30 cellular contexts compared by ENCODE assay signal in the genomic region with DNA sequence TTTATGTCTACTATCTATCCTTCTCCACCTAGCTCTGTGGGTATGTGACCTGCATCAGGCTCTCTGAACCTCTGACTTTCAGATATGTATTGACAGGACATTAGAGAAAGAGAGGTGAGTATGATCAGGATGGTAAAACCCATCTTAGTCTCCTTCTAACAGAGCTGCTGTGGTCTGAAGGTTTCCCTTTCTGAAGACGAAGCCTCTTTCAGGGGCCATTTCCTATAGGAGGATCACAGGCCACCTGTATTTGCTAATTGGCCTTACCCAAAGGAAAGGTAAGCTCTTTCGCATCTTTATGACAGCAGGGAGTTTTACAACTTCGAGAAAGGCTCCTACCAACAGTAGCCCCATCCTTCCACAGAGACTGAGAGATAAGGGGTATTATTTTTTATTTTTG.
A peak's percentile ranks its signal among the peaks of the same experiment; 100 is the strongest.
DNase-seq lines count a peak whose midpoint lies in the region; ATAC-seq and TF ChIP-seq lines count a peak whose summit lies in the region.
"Had no signal": no experiment of that assay in that cellular context is flagged by ENCODE, and none has a peak within 500 bp of the region (broad histone marks: within the 10 kb centered on the region; RNA-seq: fewer than 3 reads in every experiment).

No MANE protein-coding gene starts in this region.

- H3K27ac ChIP-seq in GM23338 (ENCODE audit: low read depth) = no peak overlapping the region
- H3K27ac ChIP-seq: BLaER1 treated with 17β-estradiol and CSF1 and Interleukin-3, amounts not matched to agents 10 nM and 100 nM; epithelial cell of prostate; left ventricle myocardium inferior; RWPE1 had no signal

- no peaks in the 10 kb centered on the region for H3K36me3 ChIP-seq in GM23338 (ENCODE audit: insufficient read depth)
- H3K36me3 ChIP-seq: BLaER1 treated with 17β-estradiol and CSF1 and Interleukin-3, amounts not matched to agents 10 nM and 100 nM; left ventricle myocardium inferior had no signal

- H3K4me3 Mint-ChIP-seq in GM23338 = no peak overlapping the region
- H3K4me3 Mint-ChIP-seq: activated CD4-positive, alpha-beta memory T cell treated with anti-CD3 and anti-CD28 coated beads, Interleukin-2, amount 10 ng/mL, durations not matched to agents 7 days and 5 days; activated T-helper 17 cell treated with anti-CD3 and anti-CD28 coated beads, Interleukin-2, amount 50 U/mL, for 72 hours; IgD-negative memory B cell; stimulated activated effector memory CD8-positive, alpha-beta T cell treated with anti-CD3 and anti-CD28 coated beads, Interleukin-12 subunit alpha, Interleukin-12 subunit beta, amount 100 ng/mL, for 72 hours; T-helper 1 cell treated with Interleukin-12 subunit alpha and Interleukin-12 subunit beta and Interleukin-4 antibody, amounts not matched to agents 30 μg/mL and 1 μg/mL, for 36 hours had no signal

- peaks cover 18% of the 10 kb centered on the region; the same call in 2 of the 3 replicates for H3K4me1 Mint-ChIP-seq in GM23338
- H3K4me1 Mint-ChIP-seq: activated CD4-positive, alpha-beta memory T cell treated with anti-CD3 and anti-CD28 coated beads, Interleukin-2, amount 10 ng/mL, durations not matched to agents 7 days and 5 days; activated T-helper 17 cell treated with anti-CD3 and anti-CD28 coated beads, Interleukin-2, amount 50 U/mL, for 72 hours; stimulated activated effector memory CD8-positive, alpha-beta T cell treated with anti-CD3 and anti-CD28 coated beads, Interleukin-12 subunit alpha, Interleukin-12 subunit beta, amount 100 ng/mL, for 72 hours had no signal

- no peaks in the 10 kb centered on the region for H3K27me3 Mint-ChIP-seq in GM23338 (ENCODE audit: insufficient read depth, low read depth, poor library complexity)
- H3K27me3 Mint-ChIP-seq: activated CD4-positive, alpha-beta memory T cell treated with anti-CD3 and anti-CD28 coated beads, Interleukin-2, amount 10 ng/mL, durations not matched to agents 7 days and 5 days; activated T-helper 17 cell treated with anti-CD3 and anti-CD28 coated beads, Interleukin-2, amount 50 U/mL, for 72 hours; IgD-negative memory B cell had no signal

- H3K27me3 ChIP-seq in GM23338 (ENCODE audit: insufficient read depth) = no peaks in the 10 kb centered on the region
- H3K27me3 ChIP-seq: BLaER1 treated with 17β-estradiol and CSF1 and Interleukin-3, amounts not matched to agents 10 nM and 100 nM had no signal

- H3K4me2 ChIP-seq in GM23338 = no peak overlapping the region
- H3K4me2 ChIP-seq: BLaER1 treated with 17β-estradiol and CSF1 and Interleukin-3, amounts not matched to agents 10 nM and 100 nM had no signal

- no peak for TF ChIP-seq CTCF in GM23338 (conservative IDR thresholded peaks at IDR 0.05; ENCODE audit: low read depth in 2 of 2)

- H3K27ac Mint-ChIP-seq in GM23338 = no peak overlapping the region
- H3K27ac Mint-ChIP-seq: activated CD4-positive, alpha-beta memory T cell treated with anti-CD3 and anti-CD28 coated beads, Interleukin-2, amount 10 ng/mL, durations not matched to agents 7 days and 5 days; activated T-helper 17 cell treated with anti-CD3 and anti-CD28 coated beads, Interleukin-2, amount 50 U/mL, for 72 hours; IgD-negative memory B cell; stimulated activated effector memory CD8-positive, alpha-beta T cell treated with anti-CD3 and anti-CD28 coated beads, Interleukin-12 subunit alpha, Interleukin-12 subunit beta, amount 100 ng/mL, for 72 hours; T-helper 1 cell treated with Interleukin-12 subunit alpha and Interleukin-12 subunit beta and Interleukin-4 antibody, amounts not matched to agents 30 μg/mL and 1 μg/mL, for 36 hours had no signal

- 0 out of 2 replicates have a peak, but pooled peaks cover 3% of the 10 kb centered on the region for H3K9me2 ChIP-seq in GM23338 (ENCODE audit: insufficient read depth)

- peak; percentile 9 for DNase-seq in GM23338 (ENCODE audit: low spot score)
- DNase-seq in NK-92 (lab: John Stamatoyannopoulos, UW; ENCODE audit: unreplicated experiment) = no peak
- DNase-seq in SIG-M5 (lab: John Stamatoyannopoulos, UW) = no peak
- DNase-seq: activated CD4-positive, alpha-beta memory T cell treated with anti-CD3 and anti-CD28 coated beads, Interleukin-2, amount 10 ng/mL, durations not matched to agents 7 days and 5 days; activated CD8-positive, alpha-beta memory T cell treated with anti-CD3 and anti-CD28 coated beads, Interleukin-2, amount 50 U/mL, for 48 hours; activated naive CD4-positive, alpha-beta T cell treated with anti-CD3 and anti-CD28 coated beads, Interleukin-2, amount 50 U/mL, for 16 hours; amygdala; Caco-2; DMS79; GDM1; islet precursor cell; left ventricle myocardium inferior; NCI-H1105 treated with DMSO at 0.1 percent for 48 hours; NCI-H2081; NCI-H748 treated with DMSO at 0.1 percent for 48 hours; stimulated activated CD4-positive, alpha-beta T cell treated with anti-CD3 and anti-CD28 coated beads, Interleukin-4, amount 100 ng/mL, for 24 hours; trophoblast cell had no signal

- no peaks in the 10 kb centered on the region for H3K9me3 Mint-ChIP-seq in GM23338
- H3K9me3 Mint-ChIP-seq: activated CD4-positive, alpha-beta memory T cell treated with anti-CD3 and anti-CD28 coated beads, Interleukin-2, amount 10 ng/mL, durations not matched to agents 7 days and 5 days; activated T-helper 17 cell treated with anti-CD3 and anti-CD28 coated beads, Interleukin-2, amount 50 U/mL, for 72 hours; IgD-negative memory B cell; T-helper 1 cell treated with Interleukin-12 subunit alpha and Interleukin-12 subunit beta and Interleukin-4 antibody, amounts not matched to agents 30 μg/mL and 1 μg/mL, for 36 hours had no signal

- H3F3A ChIP-seq in GM23338 (replicated peaks; ENCODE audit: low read depth) = no peaks in the 10 kb centered on the region

- H3K36me3 Mint-ChIP-seq in GM23338 (ENCODE audit: low read depth) = no peaks in the 10 kb centered on the region
- H3K36me3 Mint-ChIP-seq: IgD-negative memory B cell; stimulated activated effector memory CD8-positive, alpha-beta T cell treated with anti-CD3 and anti-CD28 coated beads, Interleukin-12 subunit alpha, Interleukin-12 subunit beta, amount 100 ng/mL, for 72 hours had no signal

- H3K4me3 ChIP-seq in GM23338 = no peak overlapping the region
- H3K4me3 ChIP-seq: BLaER1 treated with 17β-estradiol and CSF1 and Interleukin-3, amounts not matched to agents 10 nM and 100 nM; left ventricle myocardium inferior had no signal

- no peaks in the 10 kb centered on the region for H4K20me1 ChIP-seq in GM23338 (replicated peaks; ENCODE audit: insufficient read depth)
- H4K20me1 ChIP-seq: BLaER1 treated with 17β-estradiol and CSF1 and Interleukin-3, amounts not matched to agents 10 nM and 100 nM had no signal

- ATAC-seq in GM18909 (IDR thresholded peaks at IDR 0.05; ENCODE audit: poor library complexity, unreplicated experiment) = peak; percentile 21
- ATAC-seq in GM23338 = no peak
- peak; percentile 33 for ATAC-seq in HG02973 (IDR thresholded peaks at IDR 0.05; ENCODE audit: unreplicated experiment)
- no peak for ATAC-seq in HG03571 (IDR thresholded peaks at IDR 0.05; ENCODE audit: unreplicated experiment)
- no peak for ATAC-seq in GM19328 (IDR thresholded peaks at IDR 0.05; ENCODE audit: unreplicated experiment)
- ATAC-seq: activated CD4-positive, CD25-positive, alpha-beta regulatory T cell treated with anti-CD3 and anti-CD28 coated beads, Interleukin-2, amount 50 U/mL, for 24 hours; activated T-helper 17 cell treated with anti-CD3 and anti-CD28 coated beads, Interleukin-2, amount 50 U/mL, for 72 hours; sciatic nerve; stimulated activated effector memory CD8-positive, alpha-beta T cell treated with anti-CD3 and anti-CD28 coated beads, Interleukin-12 subunit alpha, Interleukin-12 subunit beta, amount 100 ng/mL, for 72 hours had no signal

- H3K4me1 ChIP-seq in GM23338 (ENCODE audit: insufficient read depth) = peaks cover 8% of the 10 kb centered on the region
- H3K4me1 ChIP-seq: Caco-2, left ventricle myocardium inferior had no signal

- no peaks in the 10 kb centered on the region for H3K79me2 ChIP-seq in GM23338 (replicated peaks; ENCODE audit: insufficient read depth)

- no peak overlapping the region for H2AFZ ChIP-seq in GM23338

TF ChIP-seq in GM23338, 12 proteins besides CTCF, POLR2A, EP300 and RAD21 (continues in another document):
- TF ChIP-seq, protein P1, sequence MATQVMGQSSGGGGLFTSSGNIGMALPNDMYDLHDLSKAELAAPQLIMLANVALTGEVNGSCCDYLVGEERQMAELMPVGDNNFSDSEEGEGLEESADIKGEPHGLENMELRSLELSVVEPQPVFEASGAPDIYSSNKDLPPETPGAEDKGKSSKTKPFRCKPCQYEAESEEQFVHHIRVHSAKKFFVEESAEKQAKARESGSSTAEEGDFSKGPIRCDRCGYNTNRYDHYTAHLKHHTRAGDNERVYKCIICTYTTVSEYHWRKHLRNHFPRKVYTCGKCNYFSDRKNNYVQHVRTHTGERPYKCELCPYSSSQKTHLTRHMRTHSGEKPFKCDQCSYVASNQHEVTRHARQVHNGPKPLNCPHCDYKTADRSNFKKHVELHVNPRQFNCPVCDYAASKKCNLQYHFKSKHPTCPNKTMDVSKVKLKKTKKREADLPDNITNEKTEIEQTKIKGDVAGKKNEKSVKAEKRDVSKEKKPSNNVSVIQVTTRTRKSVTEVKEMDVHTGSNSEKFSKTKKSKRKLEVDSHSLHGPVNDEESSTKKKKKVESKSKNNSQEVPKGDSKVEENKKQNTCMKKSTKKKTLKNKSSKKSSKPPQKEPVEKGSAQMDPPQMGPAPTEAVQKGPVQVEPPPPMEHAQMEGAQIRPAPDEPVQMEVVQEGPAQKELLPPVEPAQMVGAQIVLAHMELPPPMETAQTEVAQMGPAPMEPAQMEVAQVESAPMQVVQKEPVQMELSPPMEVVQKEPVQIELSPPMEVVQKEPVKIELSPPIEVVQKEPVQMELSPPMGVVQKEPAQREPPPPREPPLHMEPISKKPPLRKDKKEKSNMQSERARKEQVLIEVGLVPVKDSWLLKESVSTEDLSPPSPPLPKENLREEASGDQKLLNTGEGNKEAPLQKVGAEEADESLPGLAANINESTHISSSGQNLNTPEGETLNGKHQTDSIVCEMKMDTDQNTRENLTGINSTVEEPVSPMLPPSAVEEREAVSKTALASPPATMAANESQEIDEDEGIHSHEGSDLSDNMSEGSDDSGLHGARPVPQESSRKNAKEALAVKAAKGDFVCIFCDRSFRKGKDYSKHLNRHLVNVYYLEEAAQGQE (IDR thresholded peaks at IDR 0.05; ENCODE audit: unreplicated experiment) = no peak
- TF ChIP-seq EZH2phosphoT487 (IDR thresholded peaks at IDR 0.05; ENCODE audit: unreplicated experiment) (no peak), ZNF114 (CRISPR knock-in tag; IDR thresholded peaks at IDR 0.05) (no peak), STAT1 (IDR thresholded peaks at IDR 0.05; ENCODE audit: unreplicated experiment) (no peak), POLR2AphosphoS5 (IDR thresholded peaks at IDR 0.05; ENCODE audit: low read depth) (no peak), NANOG (IDR thresholded peaks at IDR 0.05; ENCODE audit: borderline replicate concordance) (no peak)

Comparison
In these comparisons a context has a peak if more than half of its experiments do, and no peak if none do; other contexts are left out.
1. ATAC-seq: peak in GM18909 (single experiment) and HG02973 (single experiment); none in GM23338 (single experiment), HG03571 (single experiment) and GM19328 (single experiment).